17 cellular contexts compared by ENCODE assay signal in genomic region chr10:127135844-127136577, GRCh38.
"Had no signal": no experiment of that assay in that cellular context is flagged by ENCODE, and none has a peak within 500 bp of the region (broad histone marks: within the 10 kb centered on the region; RNA-seq: fewer than 3 reads in every experiment).

No MANE protein-coding gene starts in this region.

- ATAC-seq: activated T-cell treated with anti-CD3 and anti-CD28 coated beads, Interleukin-2, amount 50 U/mL, for 72 hours; left lobe of liver; lower lobe of right lung; mucosa of descending colon; right cardiac atrium; upper lobe of right lung had no signal

- DNase-seq: activated CD4-positive, alpha-beta memory T cell treated with anti-CD3 and anti-CD28 coated beads, Interleukin-2, amount 10 ng/mL, durations not matched to agents 7 days and 5 days; activated CD4-positive, alpha-beta T cell treated with anti-CD3 and anti-CD28 coated beads, Interleukin-2, amount 10 ng/mL, durations not matched to agents 24 days and 14 days; activated effector memory CD4-positive, alpha-beta T cell treated with Interleukin-2 at 50 U/mL for 16 hours; activated naive CD4-positive, alpha-beta T cell treated with anti-CD3 and anti-CD28 coated beads, Interleukin-2, amount 10 ng/mL, durations not matched to agents 7 days and 5 days; activated T-cell treated with anti-CD3 and anti-CD28 coated beads, Interleukin-2, amount 50 U/mL, for 72 hours; amygdala; cerebellar nuclear complex; lower lobe of right lung; mesendoderm; mucosa of descending colon; nucleus accumbens; right cardiac atrium; stimulated activated CD4-positive, alpha-beta T cell treated with anti-CD3 and anti-CD28 coated beads, Interleukin-4, amount 100 ng/mL, for 24 hours; substantia nigra; thyroid gland; upper lobe of right lung had no signal
